In the genomic region with DNA sequence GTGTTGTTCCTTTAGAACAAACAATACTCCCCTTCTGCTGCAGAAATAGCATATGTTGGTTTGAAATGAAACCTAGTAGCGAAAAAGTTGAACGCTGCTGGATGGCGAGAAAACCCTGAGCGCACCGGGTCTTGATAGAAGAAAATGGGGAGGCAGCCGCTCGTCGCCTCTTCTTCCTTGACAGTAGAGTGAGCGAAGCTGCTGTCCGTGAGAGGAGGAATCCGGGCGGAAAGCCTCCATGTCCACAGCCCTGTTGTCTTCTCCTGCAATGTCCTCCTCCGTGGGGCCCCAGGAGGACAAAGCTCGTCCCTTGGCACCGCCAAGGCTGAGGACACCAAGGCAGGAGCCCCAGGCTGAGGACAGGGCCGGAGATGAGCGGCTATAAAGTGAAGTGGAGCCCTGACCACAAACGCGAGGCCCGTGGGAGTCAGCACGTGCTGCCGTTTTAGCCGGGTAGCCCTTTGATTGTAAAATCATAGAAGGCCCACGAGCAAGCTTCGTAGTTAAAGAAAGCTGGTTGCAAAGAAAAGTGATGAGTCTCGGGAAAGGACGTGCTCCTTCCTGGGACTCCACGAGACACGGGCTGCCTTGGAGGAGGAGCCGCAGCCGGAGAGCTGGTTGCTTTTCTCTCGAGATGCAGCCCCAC, we compare ENCODE assay signal across 14 cellular contexts. TPM values are rescaled to one million over a fixed set of nuclear protein-coding genes. Genes with fewer than 3 reads are reported as not detected.
DNase-seq lines count a peak whose midpoint lies in the region; ATAC-seq and TF ChIP-seq lines count a peak whose summit lies in the region.
"Had no signal": no experiment of that assay in that cellular context is flagged by ENCODE, and none has a peak within 500 bp of the region (broad histone marks: within the 10 kb centered on the region; RNA-seq: fewer than 3 reads in every experiment).

No MANE protein-coding gene starts in this region.

- H3K36me3 Mint-ChIP-seq in chondrocyte (ENCODE audit: low read depth) = no peaks in the 10 kb centered on the region
- H3K36me3 Mint-ChIP-seq in naive thymus-derived CD8-positive, alpha-beta T cell = peaks cover 0 to 2% (median 0%) of the 10 kb centered on the region in 3 donors
- H3K36me3 Mint-ChIP-seq: CD8-positive, alpha-beta memory T cell had no signal

- no peaks in the 10 kb centered on the region for H3K36me3 ChIP-seq in BJ (ENCODE audit: control insufficient read depth, insufficient read depth, low read length)
- H3K36me3 ChIP-seq in ovary = no peaks in the 10 kb centered on the region

- H3K27ac ChIP-seq in ovary = no peak overlapping the region
- H3K27ac ChIP-seq: body of pancreas had no signal

- no peak overlapping the region for H3K27ac Mint-ChIP-seq in chondrocyte (ENCODE audit: unreplicated experiment)
- H3K27ac Mint-ChIP-seq in naive thymus-derived CD8-positive, alpha-beta T cell = no peak overlapping the region
- H3K27ac Mint-ChIP-seq: activated naive CD4-positive, alpha-beta T cell treated with anti-CD3 and anti-CD28 coated beads for 36 hours; dendritic cell treated with granulocyte-macrophage colony-stimulating factor and Interleukin-4, amounts not matched to agents 40 ng/mL and 50 ng/mL, for 4 days had no signal

- no peak for TF ChIP-seq POLR2A in ovary (IDR thresholded peaks at IDR 0.05)

- H3K27me3 ChIP-seq in BJ (ENCODE audit: control insufficient read depth, insufficient read depth, low read length) = peaks cover 5% of the 10 kb centered on the region
- no peaks in the 10 kb centered on the region for H3K27me3 ChIP-seq in ovary
- H3K27me3 ChIP-seq: body of pancreas had no signal

- TF ChIP-seq CTCF in BJ (IDR thresholded peaks at IDR 0.05; ENCODE audit: insufficient read depth, low read depth, low read length) (no peak), chondrocyte (IDR thresholded peaks at IDR 0.05) (peak; percentile 3), ovary (IDR thresholded peaks at IDR 0.05) (no peak)

- H3K27me3 Mint-ChIP-seq in chondrocyte (ENCODE audit: low read depth) = peaks cover 19% of the 10 kb centered on the region
- H3K27me3 Mint-ChIP-seq in naive thymus-derived CD8-positive, alpha-beta T cell = peaks cover 10 to 32% (median 10%) of the 10 kb centered on the region in 5 donors

- peaks cover 2% of the 10 kb centered on the region for H3K4me1 ChIP-seq in ovary (ENCODE audit: insufficient read depth)

- intact Hi-C loops in ovary (cut with DNase I) = loop anchor here in 3 of 4 donors (10.0 kb wide), 2 partner anchors 271 to 281 kb away; no protein-coding TSS in a partner anchor

- POLR2A ChIA-PET in BJ (lab: Charles Lee) = interaction anchor here (0.6 kb wide), 1 partner anchor 273 kb away, joined by 5 read pairs; no protein-coding TSS in a partner anchor
- POLR2A ChIA-PET in naive thymus-derived CD8-positive, alpha-beta T cell (lab: Charles Lee) = interaction anchor here (1.0 to 1.1 kb wide), 2 partner anchors 21 to 28 kb away, joined by 4 read pairs; no protein-coding TSS in a partner anchor

- CTCF ChIA-PET in BJ (lab: Yijun Ruan, JAX) = interaction anchor here (0.5 to 3.7 kb wide), 35 partner anchors 9 to 1933 kb away, joined by 3 to 47 read pairs (median 5); a partner anchor contains a TSS

- DNase-seq in BJ (ENCODE audit: low read depth) = no peak
- DNase-seq in EH (ENCODE audit: low read depth) = peak; percentile 6
- peak; percentile 85 for DNase-seq in chondrocyte (ENCODE audit: low spot score)
- peak in 4 of 5 donors; percentile 8 to 35 (median 12) for DNase-seq in ovary
- DNase-seq in naive thymus-derived CD8-positive, alpha-beta T cell = no peak
- DNase-seq in NK-92 (lab: John Stamatoyannopoulos, UW; ENCODE audit: unreplicated experiment) = no peak
- no peak for DNase-seq in NCI-H524 treated with DMSO at 0.1 percent for 48 hours (lab: John Stamatoyannopoulos, UW)
- DNase-seq: activated CD8-positive, alpha-beta memory T cell treated with anti-CD3 and anti-CD28 coated beads for 24 hours; NCI-H1105 treated with DMSO at 0.1 percent for 48 hours; NCI-H774 had no signal

- WGBS in ovary, 3 donors = 13 to 37% (median 22%) methylated on average over 32 of the region's 32 CpGs

- no peaks in the 10 kb centered on the region for H3K9me3 Mint-ChIP-seq in chondrocyte (ENCODE audit: low read depth)
- no peaks in the 10 kb centered on the region for H3K9me3 Mint-ChIP-seq in naive thymus-derived CD8-positive, alpha-beta T cell
- H3K9me3 Mint-ChIP-seq: activated naive CD4-positive, alpha-beta T cell treated with anti-CD3 and anti-CD28 coated beads for 36 hours; CD8-positive, alpha-beta memory T cell; dendritic cell treated with granulocyte-macrophage colony-stimulating factor and Interleukin-4, amounts not matched to agents 40 ng/mL and 50 ng/mL, for 4 days had no signal

- no peak for TF ChIP-seq EP300 in ovary (IDR thresholded peaks at IDR 0.05)

- H3K4me1 Mint-ChIP-seq in chondrocyte (ENCODE audit: low read depth) = peaks cover 2% of the 10 kb centered on the region
- H3K4me1 Mint-ChIP-seq in naive thymus-derived CD8-positive, alpha-beta T cell = no peaks in the 10 kb centered on the region
- H3K4me1 Mint-ChIP-seq: CD8-positive, alpha-beta memory T cell had no signal

- H3K9me3 ChIP-seq in ovary = no peaks in the 10 kb centered on the region
- H3K9me3 ChIP-seq: body of pancreas had no signal

- H3K4me3 ChIP-seq in BJ (ENCODE audit: low read depth, low read length) (peak overlapping the region; percentile 7), ovary (no peak overlapping the region)
- H3K4me3 ChIP-seq: body of pancreas had no signal

- no peak overlapping the region for H3K4me3 Mint-ChIP-seq in chondrocyte (ENCODE audit: unreplicated experiment)
- no peak overlapping the region for H3K4me3 Mint-ChIP-seq in naive thymus-derived CD8-positive, alpha-beta T cell
- H3K4me3 Mint-ChIP-seq: activated naive CD4-positive, alpha-beta T cell treated with anti-CD3 and anti-CD28 coated beads for 36 hours; CD8-positive, alpha-beta memory T cell; dendritic cell treated with granulocyte-macrophage colony-stimulating factor and Interleukin-4, amounts not matched to agents 40 ng/mL and 50 ng/mL, for 4 days had no signal

- no peak for ATAC-seq in naive thymus-derived CD8-positive, alpha-beta T cell

RNA-seq across cellular contexts. Expression of a gene that starts 35.6 kb away (rescaled TPM):
- 67.9 and 92.3 TPM in 2 replicates for polyA plus RNA-seq in BJ (2011; rRNA removed)
- polyA minus RNA-seq in BJ (2011; rRNA and poly(A)+ RNA removed) = 16.6 and 22.0 TPM in 2 replicates
- 37.4 to 50.8 TPM (median 48.3 TPM) in 3 replicates for total RNA-seq in chondrocyte
- total RNA-seq in ovary = 10 to 100 TPM; 26.8 to 42.5 (median 33.8) TPM
- 10 to 100 TPM; 40.8 to 60.7 TPM for polyA plus RNA-seq in ovary
- 10 to 100 TPM; 25.8 to 30.9 TPM for total RNA-seq in naive thymus-derived CD8-positive, alpha-beta T cell
- polyA plus RNA-seq in naive thymus-derived CD8-positive, alpha-beta T cell = 10 to 100 TPM; 61.6 to 84.3 (median 71.6) TPM

RNA-seq across cellular contexts. Expression of a gene that starts 37.1 kb away (rescaled TPM):
- polyA plus RNA-seq in BJ (2011; rRNA removed) (26.6 and 34.1 TPM in 2 replicates), ovary (10 to 100 TPM; 17.0 to 31.2 TPM)
- polyA minus RNA-seq in BJ (2011; rRNA and poly(A)+ RNA removed) = 10.2 and 10.4 TPM in 2 replicates
- total RNA-seq in chondrocyte (23.7 to 31.3 TPM (median 25.7 TPM) in 3 replicates), ovary (10 to 100 TPM; 16.3 to 50.8 (median 21.5) TPM)
- total RNA-seq in naive thymus-derived CD8-positive, alpha-beta T cell = 10 to 100 TPM; 12.6 to 16.8 TPM
- polyA plus RNA-seq in naive thymus-derived CD8-positive, alpha-beta T cell = 10 to 100 TPM; 69.3 to 75.8 (median 70.9) TPM

Comparison
In these comparisons a context has a peak if more than half of its experiments do, and no peak if none do; other contexts are left out.
1. DNase-seq: peak in EH (single experiment), chondrocyte (single experiment) and ovary (4 of 5); none in BJ (single experiment), naive thymus-derived CD8-positive, alpha-beta T cell (0 of 10), NK-92 (single experiment) and NCI-H524 treated with DMSO at 0.1 percent for 48 hours (single experiment).